ENCODE assay signal across 29 cellular contexts in the genomic region with DNA sequence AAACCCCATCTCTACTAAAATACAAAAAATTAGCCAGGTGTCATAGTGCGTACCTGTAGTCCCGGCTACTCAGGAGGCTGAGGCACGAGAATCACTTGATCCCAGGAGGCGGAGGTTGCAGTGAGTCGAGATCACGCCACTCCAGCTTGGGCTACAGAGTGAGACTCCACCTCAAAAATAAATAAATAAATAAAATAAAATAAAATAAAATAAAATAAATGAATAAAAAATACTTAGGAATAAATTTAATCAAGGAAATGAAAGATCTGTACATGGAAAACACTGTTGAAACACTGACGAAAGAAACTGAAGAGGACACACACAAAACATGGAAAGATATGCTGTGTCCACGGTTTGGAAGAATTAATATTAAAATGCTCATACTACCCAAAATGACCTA.
"Had no signal": no experiment of that assay in that cellular context is flagged by ENCODE, and none has a peak within 500 bp of the region (broad histone marks: within the 10 kb centered on the region; RNA-seq: fewer than 3 reads in every experiment).

No MANE protein-coding gene starts in this region.

- H3K36me3 ChIP-seq: adrenal gland, SJSA1 had no signal

- H3K27ac Mint-ChIP-seq: activated CD8-positive, alpha-beta memory T cell treated with anti-CD3 and anti-CD28 coated beads, Interleukin-2, amount 10 ng/mL, durations not matched to agents 7 days and 5 days; activated naive CD4-positive, alpha-beta T cell treated with anti-CD3 and anti-CD28 coated beads for 36 hours had no signal

- FAIRE-seq: astrocyte, bronchial epithelial cell had no signal

- H3K9me3 ChIP-seq: adrenal gland, body of pancreas, SJSA1 had no signal

- ATAC-seq: activated CD8-positive, alpha-beta memory T cell treated with anti-CD3 and anti-CD28 coated beads, Interleukin-2, amount 10 ng/mL, durations not matched to agents 7 days and 5 days; activated naive CD4-positive, alpha-beta T cell treated with anti-CD3 and anti-CD28 coated beads, Interleukin-2, amount 50 U/mL, for 72 hours; body of pancreas; Panc1 had no signal

- H3K27ac ChIP-seq: adrenal gland, SJSA1 had no signal

- DNase-seq: activated CD4-positive, alpha-beta memory T cell treated with anti-CD3 and anti-CD28 coated beads, Interleukin-2, amount 10 ng/mL, durations not matched to agents 7 days and 5 days; activated CD4-positive, alpha-beta T cell treated with anti-CD3 and anti-CD28 coated beads for 1 hour; activated CD4-positive, alpha-beta T cell treated with anti-CD3 and anti-CD28 coated beads for 48 hours; activated CD4-positive, CD25-positive, alpha-beta regulatory T cell; activated CD8-positive, alpha-beta memory T cell treated with anti-CD3 and anti-CD28 coated beads for 24 hours; activated CD8-positive, alpha-beta memory T cell treated with anti-CD3 and anti-CD28 coated beads, Interleukin-2, amount 10 ng/mL, durations not matched to agents 7 days and 5 days; activated CD8-positive, alpha-beta memory T cell treated with anti-CD3 and anti-CD28 coated beads, Interleukin-2, amount 50 U/mL, for 48 hours; activated gamma-delta T cell treated with Interleukin-2 at 50 U/mL for 16 hours; activated naive CD4-positive, alpha-beta T cell treated with anti-CD3 and anti-CD28 coated beads for 36 hours; body of pancreas; caudate nucleus; Karpas-422; KBM-7; NCI-H1105; NCI-H1417 treated with DMSO at 0.1 percent for 48 hours; NCI-H187 treated with DMSO at 0.1 percent for 48 hours; NCI-H2081 treated with DMSO at 0.1 percent for 48 hours; NCI-H226; NCI-H446 treated with DMSO at 0.1 percent for 48 hours; NCI-H524 treated with DMSO at 0.1 percent for 48 hours; SHP77 treated with DMSO at 0.1 percent for 48 hours; SK-N-SH had no signal

- H3K27me3 Mint-ChIP-seq: activated CD4-positive, alpha-beta memory T cell treated with anti-CD3 and anti-CD28 coated beads, Interleukin-2, amount 10 ng/mL, durations not matched to agents 7 days and 5 days; activated CD8-positive, alpha-beta memory T cell treated with anti-CD3 and anti-CD28 coated beads, Interleukin-2, amount 10 ng/mL, durations not matched to agents 7 days and 5 days had no signal

- H3K27me3 ChIP-seq: adrenal gland, body of pancreas, SJSA1 had no signal

- H3K4me1 ChIP-seq: adrenal gland, body of pancreas, SJSA1 had no signal

- H3K4me3 Mint-ChIP-seq: activated CD4-positive, alpha-beta memory T cell treated with anti-CD3 and anti-CD28 coated beads, Interleukin-2, amount 10 ng/mL, durations not matched to agents 7 days and 5 days; activated CD8-positive, alpha-beta memory T cell treated with anti-CD3 and anti-CD28 coated beads, Interleukin-2, amount 10 ng/mL, durations not matched to agents 7 days and 5 days; activated naive CD4-positive, alpha-beta T cell treated with anti-CD3 and anti-CD28 coated beads for 36 hours; T-helper 1 cell treated with Interleukin-12 subunit alpha and Interleukin-12 subunit beta and Interleukin-4 antibody, amounts not matched to agents 30 μg/mL and 1 μg/mL, for 36 hours had no signal

- H3K4me3 ChIP-seq: adrenal gland, body of pancreas, SJSA1 had no signal
